Comparison of ENCODE assay signal across 8 cellular contexts in the genomic region with DNA sequence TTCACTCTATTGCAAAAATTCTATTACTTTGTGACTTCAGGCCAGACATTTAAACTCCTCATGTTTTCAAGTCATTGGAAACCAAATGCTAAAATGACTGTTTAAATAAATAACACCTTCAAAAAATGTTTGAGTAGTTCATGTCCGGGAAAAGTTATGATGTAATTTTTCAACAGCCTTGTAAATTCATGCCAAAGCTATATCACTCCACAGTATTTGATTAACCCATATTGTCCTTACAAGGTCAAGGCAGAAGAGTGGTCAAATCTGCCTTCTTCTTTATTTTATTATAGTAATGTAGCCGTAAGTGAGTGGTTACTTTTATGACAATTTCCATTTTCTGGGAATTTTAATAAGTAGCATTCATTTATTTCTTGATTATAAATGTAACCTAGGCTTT.
"Had no signal": no experiment of that assay in that cellular context is flagged by ENCODE, and none has a peak within 500 bp of the region (broad histone marks: within the 10 kb centered on the region; RNA-seq: fewer than 3 reads in every experiment).

No MANE protein-coding gene starts in this region.

- H3K4me3 Mint-ChIP-seq: H9, HFFc6 had no signal

- H2AFZ ChIP-seq: GM23248 had no signal

- H3K27ac ChIP-seq: GM23248 had no signal

- H3K4me3 ChIP-seq: GM23248, HAP-1 had no signal

- H3K9ac ChIP-seq: GM23248 had no signal

- H3K4me1 ChIP-seq: HAP-1 had no signal

- DNase-seq: GM23248, GOT3, H7, H9, HCEC 1CT, HFFc6 had no signal

- H3K36me3 ChIP-seq: HAP-1 had no signal

- ATAC-seq: HCT116 had no signal

- H3K27ac Mint-ChIP-seq: HFFc6 had no signal
